13 cellular contexts compared by ENCODE assay signal in genomic region chr6:118813795-118814194, GRCh38.
A peak's percentile ranks its signal among the peaks of the same experiment; 100 is the strongest.
DNase-seq lines count a peak whose midpoint lies in the region; ATAC-seq and TF ChIP-seq lines count a peak whose summit lies in the region.
"Had no signal": no experiment of that assay in that cellular context is flagged by ENCODE, and none has a peak within 500 bp of the region (broad histone marks: within the 10 kb centered on the region; RNA-seq: fewer than 3 reads in every experiment).

No MANE protein-coding gene starts in this region.

- H3K4me1 ChIP-seq in adipocyte (ENCODE audit: control insufficient read depth, insufficient read depth, low read length) (peaks cover 10% of the 10 kb centered on the region), esophagus muscularis mucosa (no peaks in the 10 kb centered on the region)
- H3K4me1 ChIP-seq: tibial artery had no signal

- H3K36me3 Mint-ChIP-seq in CD14-positive monocyte (peaks cover 24 to 36% of the 10 kb centered on the region in 2 donors), naive B cell (peaks cover 11 to 13% of the 10 kb centered on the region in 2 donors)

- WGBS in esophagus muscularis mucosa: 77% methylated on average over 2 of the region's 2 CpGs

- H3K27me3 ChIP-seq in adipocyte (replicated peaks; ENCODE audit: control insufficient read depth, insufficient read depth, low read length) (no peaks in the 10 kb centered on the region), esophagus muscularis mucosa (no peaks in the 10 kb centered on the region)
- H3K27me3 ChIP-seq: ovary, tibial artery had no signal

- H3K9ac ChIP-seq in adipocyte (ENCODE audit: low read length): no peak overlapping the region

- DNase-seq in CD14-positive monocyte (ENCODE audit: low spot score) (peak; percentile 64), HCEC 1CT (peak; percentile 53), adipocyte (ENCODE audit: low read depth) (peak; percentile 42), naive B cell (no peak), esophagus muscularis mucosa (ENCODE audit: extremely low spot score) (no peak), NCI-H2107 (lab: John Stamatoyannopoulos, UW) (no peak)
- DNase-seq in stimulated activated naive CD4-positive, alpha-beta T cell (lab: John Stamatoyannopoulos, UW): no peak
- DNase-seq: foreskin melanocyte, NCI-H1048, NCI-H510A, ovary, SHP77 treated with DMSO at 0.1 percent for 48 hours, tibial artery had no signal

- no peak for ATAC-seq in naive B cell (ENCODE audit: low read depth in 2 of 2)

- no peak for TF ChIP-seq POLR2A in esophagus muscularis mucosa (IDR thresholded peaks at IDR 0.05; ENCODE audit: low read depth)

- no peak for TF ChIP-seq EP300 in esophagus muscularis mucosa (IDR thresholded peaks at IDR 0.05)

- H3K27ac ChIP-seq in esophagus muscularis mucosa (replicated peaks in 1 of 4): no peak overlapping the region
- H3K27ac ChIP-seq: ovary, tibial artery had no signal

- H3K27ac Mint-ChIP-seq in CD14-positive monocyte: peak overlapping the region in 6 of 7 donors; percentile 14 to 73 (median 34)
- peak overlapping the region; percentile 47 to 70 (median 64) for H3K27ac Mint-ChIP-seq in naive B cell

- H3K9me3 ChIP-seq in adipocyte (ENCODE audit: control insufficient read depth, low read length) (no peaks in the 10 kb centered on the region), esophagus muscularis mucosa (no peaks in the 10 kb centered on the region)
- H3K9me3 ChIP-seq: ovary, tibial artery had no signal

- H3K36me3 ChIP-seq in adipocyte (ENCODE audit: control insufficient read depth, insufficient read depth, low read length, severe bottlenecking) (peaks cover 20% of the 10 kb centered on the region), esophagus muscularis mucosa (peaks cover 0 to 31% (median 3%) of the 10 kb centered on the region in 4 donors)
- H3K36me3 ChIP-seq: ovary had no signal

- H3K4me3 Mint-ChIP-seq in CD14-positive monocyte (no peak overlapping the region), naive B cell (no peak overlapping the region)

- TF ChIP-seq CTCF in CD14-positive monocyte (IDR thresholded peaks at IDR 0.05) (no peak), esophagus muscularis mucosa (IDR thresholded peaks at IDR 0.05) (no peak)

- H3K4me1 Mint-ChIP-seq in CD14-positive monocyte (peaks cover 49% of the 10 kb centered on the region), naive B cell (peaks cover 18 to 26% (median 24%) of the 10 kb centered on the region in 3 donors)

- H3K9me3 Mint-ChIP-seq in CD14-positive monocyte: no peaks in the 10 kb centered on the region
- H3K9me3 Mint-ChIP-seq in naive B cell: peaks cover 0 to 5% (median 0%) of the 10 kb centered on the region in 7 donors

- intact Hi-C loops in CD14-positive monocyte (cut with micrococcal nuclease): no loop called here
- intact Hi-C loops in esophagus muscularis mucosa (cut with DNase I): no loop called here

- H3K27me3 Mint-ChIP-seq in CD14-positive monocyte (ENCODE audit: low read depth in 3 of 3): peaks cover 0 to 1% (median 0%) of the 10 kb centered on the region in 3 donors
- no peaks in the 10 kb centered on the region for H3K27me3 Mint-ChIP-seq in naive B cell

- H3K4me3 ChIP-seq in adipocyte (ENCODE audit: low read length) (no peak overlapping the region), esophagus muscularis mucosa (no peak overlapping the region)
- H3K4me3 ChIP-seq: ovary, tibial artery had no signal

Comparison
In these comparisons a context has a peak if more than half of its experiments do, and no peak if none do; other contexts are left out.
1. DNase-seq: peak in CD14-positive monocyte (single experiment), HCEC 1CT (single experiment) and adipocyte (single experiment); none in naive B cell (single experiment), stimulated activated naive CD4-positive, alpha-beta T cell (0 of 6), esophagus muscularis mucosa (single experiment) and NCI-H2107 (single experiment).